Comparison of ENCODE assay signal across 10 cellular contexts in the genomic region with DNA sequence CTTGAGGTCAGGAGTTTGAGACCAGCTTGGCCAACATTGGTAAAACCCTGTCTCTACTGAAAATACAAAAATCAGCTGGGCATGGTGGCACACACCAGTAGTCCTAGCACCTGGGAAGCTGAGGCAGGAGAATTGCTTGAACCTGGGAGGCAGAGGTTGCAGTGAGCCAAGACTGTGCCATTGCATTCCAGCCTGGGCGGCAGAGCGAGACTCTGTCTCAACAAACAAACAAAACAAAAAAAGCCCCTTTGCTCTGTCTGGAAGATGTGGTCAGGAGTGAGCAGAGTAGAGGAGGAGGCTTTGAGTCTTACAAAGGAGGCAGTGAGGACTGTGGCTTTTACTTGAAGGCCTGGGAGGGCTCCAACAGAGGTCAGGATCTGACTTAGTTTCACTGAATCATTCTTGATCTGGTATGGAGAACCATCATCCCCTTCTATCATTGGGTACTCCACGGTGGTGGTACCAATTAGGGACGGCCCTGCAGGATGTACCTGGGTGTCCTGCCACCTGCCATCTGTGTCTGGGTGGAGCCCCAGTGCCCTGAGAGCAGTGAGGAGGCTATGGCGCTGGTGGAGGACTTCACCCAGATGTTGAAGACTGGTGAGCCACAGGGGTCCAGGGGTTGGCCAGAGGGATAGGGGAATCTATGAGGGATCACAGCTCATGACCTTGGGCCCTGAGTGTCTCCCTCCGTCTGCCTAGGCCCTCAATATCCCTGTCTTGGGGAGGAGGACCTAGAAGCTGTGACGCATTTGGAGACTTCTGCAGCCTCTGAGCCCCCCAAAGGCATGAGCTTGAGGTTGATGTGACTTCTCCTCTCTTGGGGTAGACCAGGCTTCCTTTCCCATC. TPM values are rescaled to one million over a fixed set of nuclear protein-coding genes. Genes with fewer than 3 reads are reported as not detected.
DNase-seq lines count a peak whose midpoint lies in the region; ATAC-seq, FAIRE-seq and TF ChIP-seq lines count a peak whose summit lies in the region.
"Had no signal": no experiment of that assay in that cellular context is flagged by ENCODE, and none has a peak within 500 bp of the region (broad histone marks: within the 10 kb centered on the region; RNA-seq: fewer than 3 reads in every experiment).

No MANE protein-coding gene starts in this region.

- H3K18ac ChIP-seq in H1 (ENCODE audit: extremely low read depth, low read length) = no peak overlapping the region

- no peak overlapping the region for H3K14ac ChIP-seq in H1 (ENCODE audit: insufficient read length)

- H3K36me3 ChIP-seq in right atrium auricular region = peaks cover 16% of the 10 kb centered on the region
- peaks cover 0 to 3% (median 0%) of the 10 kb centered on the region in 4 experiments; a peak in 1 of 8 replicates for H3K36me3 ChIP-seq in H1 (ENCODE audit: control insufficient read depth in 2 of 4, insufficient read depth in 4 of 4, low read length in 3 of 4)

- no peak overlapping the region for H3K9ac ChIP-seq in H1 (replicated peaks in 1 of 4; ENCODE audit: extremely low read depth in 1 of 4, low read depth in 3 of 4, low read length in 3 of 4)

- H3K27me3 Mint-ChIP-seq in type B pancreatic cell = no peaks in the 10 kb centered on the region

- H3K79me1 ChIP-seq in H1 (ENCODE audit: low read depth, low read length) = no peaks in the 10 kb centered on the region

- H3K9me3 Mint-ChIP-seq in type B pancreatic cell = no peaks in the 10 kb centered on the region

- H3K36me3 Mint-ChIP-seq in type B pancreatic cell = peaks cover 5% of the 10 kb centered on the region

- H3K56ac ChIP-seq in H1 (replicated peaks; ENCODE audit: insufficient read length, low read depth, low read length) = no peak overlapping the region

- H3K4me3 ChIP-seq in right atrium auricular region = no peak overlapping the region
- no peak overlapping the region for H3K4me3 ChIP-seq in H1 (ENCODE audit: extremely low read depth in 1 of 4, insufficient read depth in 2 of 4, low read depth in 3 of 4, low read length in 4 of 4)
- H3K4me3 ChIP-seq: thoracic aorta had no signal

- no peak overlapping the region for H2BK20ac ChIP-seq in H1 (ENCODE audit: low read length)

- ATAC-seq in Right ventricle myocardium superior (ENCODE audit: poor library complexity) = no peak
- no peak for ATAC-seq in HG02798 (IDR thresholded peaks at IDR 0.05; ENCODE audit: poor library complexity, unreplicated experiment)

- no peak overlapping the region for H2BK12ac ChIP-seq in H1 (ENCODE audit: low read depth, low read length)

- peaks cover 29% of the 10 kb centered on the region for H3K4me1 Mint-ChIP-seq in type B pancreatic cell (ENCODE audit: unreplicated experiment)

- CTCF ChIA-PET in H1 (lab: Charles Lee; ENCODE audit: partially characterized antibody) = interaction anchor here (0.9 to 3.1 kb wide), 3 partner anchors 16 to 58 kb away, joined by 3 to 18 read pairs (median 4); partner anchors contain the start of gene ZBTB45

- no peak overlapping the region for H2BK15ac ChIP-seq in H1 (ENCODE audit: low read length)

- H3K4me1 ChIP-seq in right atrium auricular region (peaks cover 0 to 22% of the 10 kb centered on the region in 2 donors), H1 (replicated peaks in 1 of 4; ENCODE audit: control insufficient read depth in 3 of 4, insufficient read depth in 4 of 4, low read length in 3 of 4) (peaks cover 0 to 14% (median 0%) of the 10 kb centered on the region in 4 experiments; a peak in 4 of 7 replicates)

- DNase-seq in right atrium auricular region (ENCODE audit: low spot score) (peak; percentile 40), Right ventricle myocardium superior (no peak), H1 (ENCODE audit: low read depth in 1 of 2, low spot score in 2 of 2) (no peak), type B pancreatic cell (ENCODE audit: extremely low spot score, unreplicated experiment) (peak; percentile 49), cortex of kidney (lab: John Stamatoyannopoulos, UW) (no peak)
- DNase-seq: NCI-H187 treated with DMSO at 0.1 percent for 48 hours, T-helper 9 cell had no signal

- H2BK5ac ChIP-seq in H1 (ENCODE audit: low read depth, low read length) = no peak overlapping the region

- H4K91ac ChIP-seq in H1 (replicated peaks; ENCODE audit: insufficient read length, low read length) = no peak overlapping the region

- 0 out of 2 replicates have a peak overlapping the region, but pooled peaks have one; percentile 67 for H2AK5ac ChIP-seq in H1 (ENCODE audit: low read depth, low read length)

- H3K4ac ChIP-seq in H1 (replicated peaks; ENCODE audit: insufficient read length, low read depth, low read length) = no peak overlapping the region

- 93% methylated on average over 7 of the region's 7 CpGs; no CpG with 5 or more reads in 1 of the 2 experiments for WGBS in H1 (ENCODE audit: extremely low coverage in 1 of 2, insufficient coverage in 1 of 2, insufficient read length in 1 of 2, insufficient replicate concordance in 2 of 2, low coverage in 1 of 2, low lambda C conversion rate in 2 of 2, missing lambda C conversion rate in 1 of 2), 2 experiments

- H2AFZ ChIP-seq in H1 (ENCODE audit: low read length) = no peak overlapping the region

- peaks cover 13% of the 10 kb centered on the region for H3K23me2 ChIP-seq in H1 (ENCODE audit: low read depth, low read length)

- TF ChIP-seq RAD21 in H1 (IDR thresholded peaks at IDR 0.05 in 1 of 2, conservative IDR thresholded peaks at IDR 0.05 in 1 of 2; ENCODE audit: low read depth in 2 of 2, low read length in 2 of 2) = no peak

- POLR2A ChIA-PET in H1 (lab: Charles Lee; ENCODE audit: partially characterized antibody) = interaction anchor here (0.7 to 8.4 kb wide), 4 partner anchors 15 to 58 kb away, joined by 3 to 82 read pairs (median 4); partner anchors contain the start of gene ZBTB45

- no peak overlapping the region for H3K4me3 Mint-ChIP-seq in type B pancreatic cell

- H3K9me3 ChIP-seq in right atrium auricular region = no peaks in the 10 kb centered on the region
- no peaks in the 10 kb centered on the region for H3K9me3 ChIP-seq in H1 (ENCODE audit: insufficient read depth in 2 of 2, low read depth in 1 of 2, low read length in 1 of 2)
- H3K9me3 ChIP-seq: thoracic aorta had no signal

- H3K27ac ChIP-seq in right atrium auricular region (no peak overlapping the region), H1 (ENCODE audit: low read depth, low read length) (no peak overlapping the region)
- H3K27ac ChIP-seq: thoracic aorta had no signal

- H3K79me2 ChIP-seq in H1 (ENCODE audit: control insufficient read depth in 1 of 2, insufficient read depth in 2 of 2, low read length in 2 of 2) = peaks cover 0 to 3% of the 10 kb centered on the region in 2 experiments; a peak in 1 of 4 replicates

- H3K23ac ChIP-seq in H1 (ENCODE audit: insufficient read length) = no peak overlapping the region

- H3K4me2 ChIP-seq in H1 (ENCODE audit: insufficient read depth in 1 of 2, low read depth in 2 of 2, low read length in 2 of 2) = no peak overlapping the region

- H4K20me1 ChIP-seq in H1 (replicated peaks in 1 of 2; ENCODE audit: control insufficient read depth in 1 of 2, insufficient read depth in 2 of 2, low read length in 2 of 2) = peaks cover 0 to 11% of the 10 kb centered on the region in 2 experiments

- H3K27me3 ChIP-seq in right atrium auricular region (no peaks in the 10 kb centered on the region), H1 (replicated peaks in 1 of 4; ENCODE audit: control insufficient read depth in 3 of 4, extremely low read depth in 1 of 4, insufficient read depth in 3 of 4, low read length in 3 of 4) (no peaks in the 10 kb centered on the region)

- no peak for TF ChIP-seq POLR2A in H1 (IDR thresholded peaks at IDR 0.05; ENCODE audit: control extremely low read depth in 1 of 2, low read depth in 2 of 2, low read length in 2 of 2)

- intact Hi-C loops in Right ventricle myocardium superior (cut with DNase I) = no loop called here

- no peak overlapping the region for H2BK120ac ChIP-seq in H1 (replicated peaks; ENCODE audit: low read depth, low read length)

- FAIRE-seq in H1 (lab: Jason Lieb, UNC) = no peak
- FAIRE-seq: endometrium had no signal

- H4K8ac ChIP-seq in H1 (ENCODE audit: extremely low read depth, insufficient read depth, low read length) = no peak overlapping the region

- TF ChIP-seq CTCF in right atrium auricular region (IDR thresholded peaks at IDR 0.05) (no peak), H1 (IDR thresholded peaks at IDR 0.05; ENCODE audit: control extremely low read depth in 1 of 3, insufficient read depth in 1 of 3, low read depth in 1 of 3, low read length in 3 of 3) (no peak), type B pancreatic cell (conservative IDR thresholded peaks at IDR 0.05) (no peak)

- TF ChIP-seq EP300 in H1 (IDR thresholded peaks at IDR 0.05; ENCODE audit: borderline replicate concordance in 1 of 2, low read depth in 2 of 2, low read length in 2 of 2) = no peak

- H3K27ac Mint-ChIP-seq in type B pancreatic cell = peak overlapping the region; percentile 74

- no peak overlapping the region for H4K5ac ChIP-seq in H1 (ENCODE audit: insufficient read length, low read depth, low read length)

RNA-seq across cellular contexts. Expression of gene MZF1, which starts 4.7 kb away (rescaled TPM):
- total RNA-seq in right atrium auricular region (10 to 100 TPM in 1 of 2 donors, 1 to 10 TPM in 1; 6.5 to 11.3 TPM), Right ventricle myocardium superior (9.2 TPM), type B pancreatic cell (ENCODE audit: low replicate concordance) (22.9 and 30.0 TPM in 2 replicates)
- total RNA-seq in H1 (2021; fragmentation: NEBNext Ultra II Directional; extraction: Animal tissue kit (Norgen Biotek cat#: 25700)) = 15.2 and 15.5 TPM in 2 replicates
- 25.0 and 38.0 TPM in 2 replicates for polyA plus RNA-seq in H1 (2011; rRNA removed)
- polyA plus RNA-seq in H1 (2011; cell fraction: cytosol; rRNA removed) = 32.4 TPM
- 116 TPM for polyA plus RNA-seq in H1 (2011; cell fraction: nucleus; rRNA removed)
- polyA plus RNA-seq in H1 (2012, experiment 1 of 2) = 14.1 to 20.3 TPM (median 17.2 TPM) in 4 replicates
- 11.9 TPM for polyA plus RNA-seq in H1 (2012, experiment 2 of 2)
- 12.7 TPM for polyA plus RNA-seq in H1 (2013, experiment 1 of 2)
- 9.5 TPM for polyA plus RNA-seq in H1 (2013, experiment 2 of 2)
- 10.4 and 16.7 TPM in 2 replicates for polyA minus RNA-seq in H1 (2011; rRNA and poly(A)+ RNA removed)
- polyA minus RNA-seq in H1 (2011; cell fraction: cytosol; rRNA and poly(A)+ RNA removed) = 14.9 TPM
- polyA minus RNA-seq in H1 (2011; cell fraction: nucleus; rRNA and poly(A)+ RNA removed) = 23.9 TPM

RNA-seq across cellular contexts. Expression of gene UBE2M, which starts 19.4 kb away (rescaled TPM):
- 10 to 100 TPM; 30.9 to 38.8 TPM for total RNA-seq in right atrium auricular region
- total RNA-seq in Right ventricle myocardium superior = 116 TPM
- total RNA-seq in H1 (2021; fragmentation: NEBNext Ultra II Directional; extraction: Animal tissue kit (Norgen Biotek cat#: 25700)) = 114 and 119 TPM in 2 replicates
- 91.8 and 93.8 TPM in 2 replicates for polyA plus RNA-seq in H1 (2011; rRNA removed)
- polyA plus RNA-seq in H1 (2011; cell fraction: cytosol; rRNA removed) = 82.4 TPM
- polyA plus RNA-seq in H1 (2011; cell fraction: nucleus; rRNA removed) = 91.5 TPM
- 95.9 to 118 TPM (median 107 TPM) in 4 replicates for polyA plus RNA-seq in H1 (2012, experiment 1 of 2)
- polyA plus RNA-seq in H1 (2012, experiment 2 of 2) = 85.0 TPM
- 86.6 TPM for polyA plus RNA-seq in H1 (2013, experiment 1 of 2)
- 85.7 TPM for polyA plus RNA-seq in H1 (2013, experiment 2 of 2)
- 67.7 and 82.2 TPM in 2 replicates for polyA minus RNA-seq in H1 (2011; rRNA and poly(A)+ RNA removed)
- 50.6 TPM for polyA minus RNA-seq in H1 (2011; cell fraction: cytosol; rRNA and poly(A)+ RNA removed)
- polyA minus RNA-seq in H1 (2011; cell fraction: nucleus; rRNA and poly(A)+ RNA removed) = 69.7 TPM
- total RNA-seq in type B pancreatic cell (ENCODE audit: low replicate concordance) = 78.0 and 81.9 TPM in 2 replicates

RNA-seq across cellular contexts. Expression of gene CHMP2A, which starts 22.9 kb away (rescaled TPM):
- total RNA-seq in right atrium auricular region = 100 to 1,000 TPM; 109 to 121 TPM
- 115 TPM for total RNA-seq in Right ventricle myocardium superior
- 70.0 and 75.8 TPM in 2 replicates for total RNA-seq in H1 (2021; fragmentation: NEBNext Ultra II Directional; extraction: Animal tissue kit (Norgen Biotek cat#: 25700))
- polyA plus RNA-seq in H1 (2011; rRNA removed) = 115 and 132 TPM in 2 replicates
- 180 TPM for polyA plus RNA-seq in H1 (2011; cell fraction: cytosol; rRNA removed)
- 98.9 TPM for polyA plus RNA-seq in H1 (2011; cell fraction: nucleus; rRNA removed)
- 105 to 150 TPM (median 138 TPM) in 4 replicates for polyA plus RNA-seq in H1 (2012, experiment 1 of 2)
- 99.5 TPM for polyA plus RNA-seq in H1 (2012, experiment 2 of 2)
- 83.2 TPM for polyA plus RNA-seq in H1 (2013, experiment 1 of 2)
- polyA plus RNA-seq in H1 (2013, experiment 2 of 2) = 87.1 TPM
- 83.8 and 85.2 TPM in 2 replicates for polyA minus RNA-seq in H1 (2011; rRNA and poly(A)+ RNA removed)
- 70.9 TPM for polyA minus RNA-seq in H1 (2011; cell fraction: cytosol; rRNA and poly(A)+ RNA removed)
- 34.6 TPM for polyA minus RNA-seq in H1 (2011; cell fraction: nucleus; rRNA and poly(A)+ RNA removed)
- 86.5 and 97.7 TPM in 2 replicates for total RNA-seq in type B pancreatic cell (ENCODE audit: low replicate concordance)

RNA-seq across cellular contexts. Expression of gene TRIM28, which starts 33.9 kb away (rescaled TPM):
- total RNA-seq in right atrium auricular region (100 to 1,000 TPM in 1 of 2 donors, 10 to 100 TPM in 1; 99.6 to 207 TPM), Right ventricle myocardium superior (132 TPM), type B pancreatic cell (ENCODE audit: low replicate concordance) (401 and 679 TPM in 2 replicates)
- 1,398 and 1,433 TPM in 2 replicates for total RNA-seq in H1 (2021; fragmentation: NEBNext Ultra II Directional; extraction: Animal tissue kit (Norgen Biotek cat#: 25700))
- 1,442 and 2,243 TPM in 2 replicates for polyA plus RNA-seq in H1 (2011; rRNA removed)
- polyA plus RNA-seq in H1 (2011; cell fraction: cytosol; rRNA removed) = 1,009 TPM
- polyA plus RNA-seq in H1 (2011; cell fraction: nucleus; rRNA removed) = 3,768 TPM
- 1,824 to 2,237 TPM (median 2,041 TPM) in 4 replicates for polyA plus RNA-seq in H1 (2012, experiment 1 of 2)
- 2,033 TPM for polyA plus RNA-seq in H1 (2012, experiment 2 of 2)
- 913 TPM for polyA plus RNA-seq in H1 (2013, experiment 1 of 2)
- polyA plus RNA-seq in H1 (2013, experiment 2 of 2) = 805 TPM
- polyA minus RNA-seq in H1 (2011; rRNA and poly(A)+ RNA removed) = 3,393 and 4,202 TPM in 2 replicates
- 1,842 TPM for polyA minus RNA-seq in H1 (2011; cell fraction: cytosol; rRNA and poly(A)+ RNA removed)
- polyA minus RNA-seq in H1 (2011; cell fraction: nucleus; rRNA and poly(A)+ RNA removed) = 1,128 TPM

RNA-seq across cellular contexts. Expression of gene ZBTB45, which starts 58.2 kb away (rescaled TPM):
- total RNA-seq in right atrium auricular region (10 to 100 TPM in 1 of 2 donors, 1 to 10 TPM in 1; 7.2 to 14.3 TPM), Right ventricle myocardium superior (7.9 TPM), type B pancreatic cell (ENCODE audit: low replicate concordance) (18.6 and 20.2 TPM in 2 replicates)
- total RNA-seq in H1 (2021; fragmentation: NEBNext Ultra II Directional; extraction: Animal tissue kit (Norgen Biotek cat#: 25700)) = 16.9 and 17.3 TPM in 2 replicates
- 17.2 and 31.4 TPM in 2 replicates for polyA plus RNA-seq in H1 (2011; rRNA removed)
- polyA plus RNA-seq in H1 (2011; cell fraction: cytosol; rRNA removed) = 10.8 TPM
- 18.7 TPM for polyA plus RNA-seq in H1 (2011; cell fraction: nucleus; rRNA removed)
- 8.9 to 18.6 TPM (median 17.5 TPM) in 4 replicates for polyA plus RNA-seq in H1 (2012, experiment 1 of 2)
- 13.2 TPM for polyA plus RNA-seq in H1 (2012, experiment 2 of 2)
- 12.5 TPM for polyA plus RNA-seq in H1 (2013, experiment 1 of 2)
- polyA plus RNA-seq in H1 (2013, experiment 2 of 2) = 13.1 TPM
- polyA minus RNA-seq in H1 (2011; rRNA and poly(A)+ RNA removed) = 5.0 and 5.1 TPM in 2 replicates
- polyA minus RNA-seq in H1 (2011; cell fraction: cytosol; rRNA and poly(A)+ RNA removed) = 10.1 TPM
- polyA minus RNA-seq in H1 (2011; cell fraction: nucleus; rRNA and poly(A)+ RNA removed) = 18.1 TPM

Comparison
In these comparisons a context has a peak if more than half of its experiments do, and no peak if none do; other contexts are left out.
1. DNase-seq: peak in right atrium auricular region (single experiment) and type B pancreatic cell (single experiment); none in Right ventricle myocardium superior (single experiment), H1 (0 of 2) and cortex of kidney (single experiment).